In the genomic region with DNA sequence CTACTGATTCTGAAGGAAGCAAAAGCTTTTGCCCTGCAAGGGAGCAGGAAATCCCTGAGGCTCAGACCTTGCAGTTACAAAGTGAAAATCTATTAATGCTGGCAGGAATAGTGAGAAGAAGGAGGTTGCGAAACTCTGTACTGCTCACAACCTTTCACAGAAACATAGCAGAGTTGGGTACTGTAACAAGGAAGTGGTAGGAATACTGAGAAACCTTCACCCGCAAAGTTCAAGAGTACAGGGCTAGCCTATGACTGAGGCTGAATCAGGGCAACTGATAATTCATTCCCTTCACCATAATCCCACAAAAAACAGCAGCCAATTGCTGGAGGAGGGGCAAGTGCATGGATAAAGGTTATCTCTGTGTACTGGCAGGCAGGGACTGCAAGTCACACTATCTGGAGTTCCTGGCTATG, we compare ENCODE assay signal across 8 cellular contexts. TPM values are rescaled to one million over a fixed set of nuclear protein-coding genes. Genes with fewer than 3 reads are reported as not detected.
DNase-seq lines count a peak whose midpoint lies in the region; ATAC-seq and TF ChIP-seq lines count a peak whose summit lies in the region.

No MANE protein-coding gene starts in this region.

- H3K9me3 Mint-ChIP-seq in Caco-2 (ENCODE audit: unreplicated experiment): no peaks in the 10 kb centered on the region

- CTCF ChIA-PET in Caco-2 (lab: Charles Lee): no interaction called here

- BruUV-seq in Caco-2 (replicated peaks; lab: Mats Ljungman, UMichigan): no TSS peak

- DNase-seq in RPMI7951 (ENCODE audit: low read depth): peak; percentile 71
- DNase-seq in mucosa of descending colon: peak in 1 of 3 donors; percentile 16
- DNase-seq in Caco-2: no peak
- DNase-seq in Ammon's horn (ENCODE audit: low spot score): no peak
- DNase-seq in HAP-1 (ENCODE audit: low spot score in 2 of 2): no peak
- no peak for DNase-seq in activated naive CD4-positive, alpha-beta T cell (lab: John Stamatoyannopoulos, UW)

- H3K4me1 Mint-ChIP-seq in Caco-2 (ENCODE audit: low read depth, unreplicated experiment): no peaks in the 10 kb centered on the region

- no peaks in the 10 kb centered on the region for H3K27me3 Mint-ChIP-seq in Caco-2 (ENCODE audit: insufficient read depth, unreplicated experiment)

- H3K27me3 ChIP-seq in Caco-2 (replicated peaks; ENCODE audit: control insufficient read depth, insufficient read depth, low read length) (no peaks in the 10 kb centered on the region), HAP-1 (ENCODE audit: low read depth) (no peaks in the 10 kb centered on the region)

- H3K27ac Mint-ChIP-seq in Caco-2 (ENCODE audit: unreplicated experiment): no peak overlapping the region

- no peak overlapping the region for H3K4me3 Mint-ChIP-seq in Caco-2 (ENCODE audit: unreplicated experiment)

- intact Hi-C loops in mucosa of descending colon (cut with DNase I, micrococcal nuclease) (no loop called here), Caco-2 (cut with micrococcal nuclease; ENCODE audit: unreplicated experiment) (loop anchor here (5.0 kb wide), 1 partner anchor 704 kb away; no protein-coding TSS in a partner anchor)

- peaks cover 2% of the 10 kb centered on the region for H3K4me1 ChIP-seq in mucosa of descending colon (ENCODE audit: low read depth)
- no peaks in the 10 kb centered on the region for H3K4me1 ChIP-seq in Caco-2
- H3K4me1 ChIP-seq in HAP-1: no peaks in the 10 kb centered on the region

- in situ Hi-C loops in HAP-1 (cut with MboI; ENCODE audit: low sequenced_read_pairs): loop anchor here (25.0 kb wide), 1 partner anchor 1206 kb away; no protein-coding TSS in a partner anchor

- ATAC-seq in GM18907 (IDR thresholded peaks at IDR 0.05; ENCODE audit: unreplicated experiment): peak; percentile 97
- peak; percentile 80 for ATAC-seq in HG02970 (IDR thresholded peaks at IDR 0.05; ENCODE audit: low FRiP score, unreplicated experiment)
- ATAC-seq in mucosa of descending colon: peak; percentile 90

- H3K36me3 ChIP-seq in mucosa of descending colon (ENCODE audit: low read depth) (no peaks in the 10 kb centered on the region), Caco-2 (ENCODE audit: control insufficient read depth, insufficient read depth, low read length) (no peaks in the 10 kb centered on the region), HAP-1 (replicated peaks) (no peaks in the 10 kb centered on the region)

- TF ChIP-seq CTCF in mucosa of descending colon (IDR thresholded peaks at IDR 0.05) (no peak), Caco-2 (IDR thresholded peaks at IDR 0.05; ENCODE audit: insufficient read depth in 1 of 2, low read depth in 1 of 2, low read length in 1 of 2, severe bottlenecking in 1 of 2, unreplicated experiment in 1 of 2) (no peak)

- no peaks in the 10 kb centered on the region for H3K9me3 ChIP-seq in mucosa of descending colon
- peaks cover 2% of the 10 kb centered on the region; the same call in 1 of the 2 replicates for H3K9me3 ChIP-seq in Caco-2
- no peaks in the 10 kb centered on the region; the same call in 1 of the 2 replicates for H3K9me3 ChIP-seq in HAP-1

- H3K36me3 Mint-ChIP-seq in Caco-2 (ENCODE audit: insufficient read depth, unreplicated experiment): no peaks in the 10 kb centered on the region

- H3K4me3 ChIP-seq in mucosa of descending colon: no peak overlapping the region
- H3K4me3 ChIP-seq in Caco-2 (ENCODE audit: low read depth, low read length): no peak overlapping the region
- no peak overlapping the region for H3K4me3 ChIP-seq in HAP-1

- POLR2A ChIA-PET in Caco-2 (lab: Charles Lee): no interaction called here

RNA-seq across cellular contexts. Expression of a gene that starts 23.9 kb away (rescaled TPM):
- total RNA-seq in RPMI7951 (2014; rRNA removed; shearing (Covaris generic)): 27.2 and 34.4 TPM in 2 replicates
- total RNA-seq in mucosa of descending colon (10 to 100 TPM; 42.2 to 73.5 (median 43.1) TPM), Caco-2 (2022) (49.4 and 50.7 TPM in 2 replicates)
